ENCODE assay signal across 13 cellular contexts in genomic region chr10:29557665-29558064, GRCh38.
A peak's percentile ranks its signal among the peaks of the same experiment; 100 is the strongest.
DNase-seq lines count a peak whose midpoint lies in the region; ATAC-seq and TF ChIP-seq lines count a peak whose summit lies in the region.
"Had no signal": no experiment of that assay in that cellular context is flagged by ENCODE, and none has a peak within 500 bp of the region (broad histone marks: within the 10 kb centered on the region; RNA-seq: fewer than 3 reads in every experiment).

No MANE protein-coding gene starts in this region.

- H2AFZ ChIP-seq in IMR-90 (replicated peaks; ENCODE audit: low read length, poor library complexity) = no peak overlapping the region

- no peak overlapping the region; the same call in 2 of the 3 replicates for H2BK15ac ChIP-seq in IMR-90 (ENCODE audit: low read depth, low read length)

- peaks cover 15% of the 10 kb centered on the region for H3K9me1 ChIP-seq in IMR-90 (ENCODE audit: insufficient read depth, low read length)

- CTCF ChIA-PET in IMR-90 (lab: Yijun Ruan, JAX) = no interaction called here

- no peak for TF ChIP-seq POLR2A in IMR-90 (IDR thresholded peaks at IDR 0.05; ENCODE audit: low read depth, low read length)
- TF ChIP-seq POLR2A in uterus (IDR thresholded peaks at IDR 0.05) = no peak

- H3K27me3 ChIP-seq in IMR-90 (ENCODE audit: control insufficient read depth, insufficient read depth, low read length) = no peaks in the 10 kb centered on the region
- no peaks in the 10 kb centered on the region for H3K27me3 ChIP-seq in ascending aorta
- H3K27me3 ChIP-seq in uterus = no peaks in the 10 kb centered on the region
- H3K27me3 ChIP-seq: BE2C had no signal

- no peak overlapping the region for H3K9ac ChIP-seq in IMR-90 (ENCODE audit: low read depth, low read length)

- H3K36me3 ChIP-seq in IMR-90 (ENCODE audit: control insufficient read depth, insufficient read depth, low read length) = peaks cover 16% of the 10 kb centered on the region
- H3K36me3 ChIP-seq in ascending aorta = peaks cover 30 to 36% of the 10 kb centered on the region in 2 donors
- no peaks in the 10 kb centered on the region for H3K36me3 ChIP-seq in uterus
- H3K36me3 ChIP-seq: BE2C had no signal

- H3K56ac ChIP-seq in IMR-90 (ENCODE audit: extremely low read depth, insufficient read depth, low read length) = no peak overlapping the region

- no peak overlapping the region for H3K14ac ChIP-seq in IMR-90 (replicated peaks; ENCODE audit: low read depth, low read length)

- WGBS in IMR-90 (ENCODE audit: extremely low coverage in 2 of 2, insufficient read length in 1 of 2), 2 experiments = no CpG with 5 or more reads among the region's 3 CpGs

- POLR2A ChIA-PET in IMR-90 (lab: Charles Lee; ENCODE audit: unreplicated experiment) = no interaction called here

- H3K9me3 ChIP-seq in IMR-90 (ENCODE audit: control insufficient read depth, insufficient read depth, low read length) (no peaks in the 10 kb centered on the region), ascending aorta (no peaks in the 10 kb centered on the region), uterus (no peaks in the 10 kb centered on the region)
- H3K9me3 ChIP-seq: A549, BE2C had no signal

- peaks cover 13% of the 10 kb centered on the region for H3K4me1 ChIP-seq in IMR-90 (ENCODE audit: control insufficient read depth, insufficient read depth, low read length)
- H3K4me1 ChIP-seq in ascending aorta = peaks cover 8 to 29% of the 10 kb centered on the region in 2 donors
- H3K4me1 ChIP-seq in uterus = no peaks in the 10 kb centered on the region
- H3K4me1 ChIP-seq: BE2C had no signal

- peak overlapping the region; percentile 4; the same call in 1 of the 2 replicates for H2BK120ac ChIP-seq in IMR-90 (ENCODE audit: low read depth, low read length)

- DNase-seq in IMR-90 (no peak), ascending aorta (ENCODE audit: low spot score in 2 of 2) (no peak), osteocyte (ENCODE audit: extremely low spot score, unreplicated experiment) (peak; percentile 19), uterus (no peak), HFFc6 (no peak)
- DNase-seq: BE2C; CD4-positive, alpha-beta memory T cell; DMS79; H7 had no signal

- no peak overlapping the region for H3K4me3 ChIP-seq in IMR-90 (ENCODE audit: insufficient read depth, low read depth, low read length)
- H3K4me3 ChIP-seq in ascending aorta = no peak overlapping the region
- H3K4me3 ChIP-seq in uterus = no peak overlapping the region
- H3K4me3 ChIP-seq: A549, GM12878 had no signal

- peaks cover 8 to 30% of the 10 kb centered on the region in 2 experiments; a peak in 3 of 4 replicates for H3K79me1 ChIP-seq in IMR-90 (ENCODE audit: low read depth in 1 of 2, low read length in 2 of 2)

- TF ChIP-seq RAD21 in IMR-90 (IDR thresholded peaks at IDR 0.05; ENCODE audit: low read length) = no peak

- H4K5ac ChIP-seq in IMR-90 (ENCODE audit: low read depth, low read length) = peak overlapping the region; percentile 28; the same call in 1 of the 2 replicates

- dilution Hi-C loops in IMR-90 (cut with HindIII; ENCODE audit: low sequenced_read_pairs, unreplicated experiment) = no loop called here

- peaks cover 33% of the 10 kb centered on the region for H3K36me3 Mint-ChIP-seq in osteocyte (ENCODE audit: unreplicated experiment)
- H3K36me3 Mint-ChIP-seq in HFFc6 (ENCODE audit: low read depth) = no peaks in the 10 kb centered on the region

- no peaks in the 10 kb centered on the region for H4K20me1 ChIP-seq in IMR-90 (ENCODE audit: insufficient read depth, low read length)

- no peak overlapping the region; a peak in 1 of 4 replicates for H4K8ac ChIP-seq in IMR-90 (ENCODE audit: low read depth in 2 of 2, low read length in 2 of 2)

- H3K23ac ChIP-seq in IMR-90 (ENCODE audit: low read depth, low read length) = no peak overlapping the region

- H3K18ac ChIP-seq in IMR-90 (ENCODE audit: low read depth, low read length) = no peak overlapping the region

- H3K9me3 Mint-ChIP-seq in osteocyte (ENCODE audit: unreplicated experiment) (no peaks in the 10 kb centered on the region), HFFc6 (no peaks in the 10 kb centered on the region)
- H3K9me3 Mint-ChIP-seq: CD4-positive, alpha-beta memory T cell had no signal

- no peak overlapping the region for H3K4me2 ChIP-seq in IMR-90 (ENCODE audit: low read depth, low read length)
- H3K4me2 ChIP-seq: A549 had no signal

- no TSS peak for BruUV-seq in IMR-90 (replicated peaks; lab: Mats Ljungman, UMichigan)

- peaks cover 32% of the 10 kb centered on the region for H3K4me1 Mint-ChIP-seq in osteocyte (ENCODE audit: unreplicated experiment)
- H3K4me1 Mint-ChIP-seq in HFFc6 (ENCODE audit: low read depth) = peaks cover 23% of the 10 kb centered on the region
- H3K4me1 Mint-ChIP-seq: CD4-positive, alpha-beta memory T cell had no signal

- H3K27ac Mint-ChIP-seq in osteocyte (ENCODE audit: unreplicated experiment) (no peak overlapping the region), HFFc6 (no peak overlapping the region)

- peak overlapping the region; percentile 1; the same call in 1 of the 2 replicates for H3K4ac ChIP-seq in IMR-90 (ENCODE audit: low read depth, low read length)

- no peak for ATAC-seq in IMR-90 (ENCODE audit: low read depth)
- ATAC-seq in HG03439 (IDR thresholded peaks at IDR 0.05; ENCODE audit: unreplicated experiment) = no peak
- ATAC-seq: A549, GM12878 had no signal

- H4K91ac ChIP-seq in IMR-90 (ENCODE audit: insufficient read depth, low read depth, low read length) = 0 out of 2 replicates have a peak overlapping the region, but pooled peaks have one; percentile 11

- no peak overlapping the region for H2BK5ac ChIP-seq in IMR-90 (ENCODE audit: low read depth, low read length, poor library complexity, severe bottlenecking)

- H3K27me3 Mint-ChIP-seq in osteocyte (ENCODE audit: unreplicated experiment) = no peaks in the 10 kb centered on the region
- H3K27me3 Mint-ChIP-seq in HFFc6 (ENCODE audit: insufficient read depth) = peaks cover 12% of the 10 kb centered on the region
- H3K27me3 Mint-ChIP-seq: CD4-positive, alpha-beta memory T cell had no signal

- H3K27ac ChIP-seq in IMR-90 (ENCODE audit: insufficient read depth, low read length) (no peak overlapping the region), ascending aorta (peak overlapping the region; percentile 3 to 75), uterus (peak overlapping the region; percentile 4 to 64)
- H3K27ac ChIP-seq: A549, C4-2B had no signal

- TF ChIP-seq CTCF in IMR-90 (conservative IDR thresholded peaks at IDR 0.05; ENCODE audit: low read depth, low read length) = no peak
- TF ChIP-seq CTCF in ascending aorta (IDR thresholded peaks at IDR 0.05) = no peak
- TF ChIP-seq CTCF in osteocyte (IDR thresholded peaks at IDR 0.05) = no peak
- TF ChIP-seq CTCF in uterus (IDR thresholded peaks at IDR 0.05) = no peak
- no peak for TF ChIP-seq CTCF in HFFc6 (IDR thresholded peaks at IDR 0.05)

- no peak overlapping the region for H2AK9ac ChIP-seq in IMR-90 (replicated peaks; ENCODE audit: low read depth, low read length, poor library complexity)

- in situ Hi-C loops in IMR-90 (cut with MboI; ENCODE audit: low sequenced_read_pairs) = no loop called here

- no peak overlapping the region for H2BK20ac ChIP-seq in IMR-90 (ENCODE audit: low read depth, low read length)

- intact Hi-C loops in IMR-90 (cut with micrococcal nuclease) (no loop called here), ascending aorta (cut with DNase I) (loop anchor here (2.0 kb wide), 1 partner anchor 33 kb away; no protein-coding TSS in a partner anchor), uterus (cut with DNase I; ENCODE audit: low total_unique reads) (no loop called here)

- no peak overlapping the region for H3K4me3 Mint-ChIP-seq in osteocyte (ENCODE audit: unreplicated experiment)
- no peak overlapping the region for H3K4me3 Mint-ChIP-seq in HFFc6
- H3K4me3 Mint-ChIP-seq: CD4-positive, alpha-beta memory T cell had no signal

- H2AK5ac ChIP-seq in IMR-90 (ENCODE audit: low read depth, low read length) = no peak overlapping the region

TF ChIP-seq in IMR-90, 13 proteins besides CTCF, POLR2A, EP300 and RAD21:
- no peak for TF ChIP-seq FOS (IDR thresholded peaks at IDR 0.05; ENCODE audit: low read depth, low read length)
- no peak for TF ChIP-seq MAFK (IDR thresholded peaks at IDR 0.05; ENCODE audit: low read depth, low read length)
- no peak for TF ChIP-seq CHD1 (IDR thresholded peaks at IDR 0.05; ENCODE audit: low read depth, low read length)
- no peak for TF ChIP-seq NFE2L2 (IDR thresholded peaks at IDR 0.05; ENCODE audit: low read depth, low read length)
- no peak for TF ChIP-seq BHLHE40 (IDR thresholded peaks at IDR 0.05; ENCODE audit: low read depth, low read length)
- no peak for TF ChIP-seq CEBPB (IDR thresholded peaks at IDR 0.05; ENCODE audit: low read depth, low read length)
- no peak for TF ChIP-seq ELK1 (IDR thresholded peaks at IDR 0.05; ENCODE audit: borderline replicate concordance, low read depth, low read length)
